ENCODE assay signal across 1 cellular context in the genomic region with DNA sequence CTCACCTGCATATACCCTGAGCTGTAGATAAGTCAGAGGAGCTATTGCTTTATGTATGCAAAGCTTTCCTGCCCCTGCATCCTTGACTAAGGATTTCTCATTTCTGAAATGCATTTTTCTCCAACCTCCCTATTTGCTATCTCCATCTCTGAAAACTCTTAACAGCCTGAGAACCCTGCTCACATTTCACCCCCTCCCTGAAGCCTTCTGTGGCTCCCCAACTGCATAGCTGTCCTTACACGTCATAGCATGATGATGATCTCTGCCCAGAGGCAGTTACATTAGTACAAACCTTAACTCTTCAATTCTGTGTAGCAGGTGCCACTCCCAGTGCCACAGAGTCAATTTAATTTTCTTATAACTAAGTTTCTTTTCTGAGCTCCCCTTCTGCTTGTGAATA.
TF ChIP-seq lines count a peak whose summit lies in the region.

No MANE protein-coding gene starts in this region.

TF ChIP-seq in HepG2, 621 proteins besides CTCF, POLR2A, EP300 and RAD21:
- TF ChIP-seq, protein P1, sequence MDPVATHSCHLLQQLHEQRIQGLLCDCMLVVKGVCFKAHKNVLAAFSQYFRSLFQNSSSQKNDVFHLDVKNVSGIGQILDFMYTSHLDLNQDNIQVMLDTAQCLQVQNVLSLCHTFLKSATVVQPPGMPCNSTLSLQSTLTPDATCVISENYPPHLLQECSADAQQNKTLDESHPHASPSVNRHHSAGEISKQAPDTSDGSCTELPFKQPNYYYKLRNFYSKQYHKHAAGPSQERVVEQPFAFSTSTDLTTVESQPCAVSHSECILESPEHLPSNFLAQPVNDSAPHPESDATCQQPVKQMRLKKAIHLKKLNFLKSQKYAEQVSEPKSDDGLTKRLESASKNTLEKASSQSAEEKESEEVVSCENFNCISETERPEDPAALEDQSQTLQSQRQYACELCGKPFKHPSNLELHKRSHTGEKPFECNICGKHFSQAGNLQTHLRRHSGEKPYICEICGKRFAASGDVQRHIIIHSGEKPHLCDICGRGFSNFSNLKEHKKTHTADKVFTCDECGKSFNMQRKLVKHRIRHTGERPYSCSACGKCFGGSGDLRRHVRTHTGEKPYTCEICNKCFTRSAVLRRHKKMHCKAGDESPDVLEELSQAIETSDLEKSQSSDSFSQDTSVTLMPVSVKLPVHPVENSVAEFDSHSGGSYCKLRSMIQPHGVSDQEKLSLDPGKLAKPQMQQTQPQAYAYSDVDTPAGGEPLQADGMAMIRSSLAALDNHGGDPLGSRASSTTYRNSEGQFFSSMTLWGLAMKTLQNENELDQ (CRISPR knock-in tag; IDR thresholded peaks at IDR 0.05; ENCODE audit: borderline replicate concordance) = no peak
- TF ChIP-seq, protein P2, sequence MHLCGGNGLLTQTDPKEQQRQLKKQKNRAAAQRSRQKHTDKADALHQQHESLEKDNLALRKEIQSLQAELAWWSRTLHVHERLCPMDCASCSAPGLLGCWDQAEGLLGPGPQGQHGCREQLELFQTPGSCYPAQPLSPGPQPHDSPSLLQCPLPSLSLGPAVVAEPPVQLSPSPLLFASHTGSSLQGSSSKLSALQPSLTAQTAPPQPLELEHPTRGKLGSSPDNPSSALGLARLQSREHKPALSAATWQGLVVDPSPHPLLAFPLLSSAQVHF (CRISPR knock-in tag; IDR thresholded peaks at IDR 0.05) = no peak
- TF ChIP-seq PBX2 (CRISPR knock-in tag; IDR thresholded peaks at IDR 0.05) (no peak), ZNF232 (CRISPR knock-in tag; IDR thresholded peaks at IDR 0.05; ENCODE audit: borderline replicate concordance) (no peak), XRCC5 (optimal IDR thresholded peaks at IDR 0.05; ENCODE audit: low read length) (no peak), ZNF350 (CRISPR knock-in tag; IDR thresholded peaks at IDR 0.05; ENCODE audit: borderline replicate concordance, low read depth) (no peak), GLI4 (CRISPR knock-in tag; IDR thresholded peaks at IDR 0.05; ENCODE audit: borderline replicate concordance) (no peak), ZNF839 (CRISPR knock-in tag; IDR thresholded peaks at IDR 0.05; ENCODE audit: borderline replicate concordance) (no peak), CEBPG (CRISPR knock-in tag; IDR thresholded peaks at IDR 0.05) (no peak), ZNF234 (CRISPR knock-in tag; conservative IDR thresholded peaks at IDR 0.05) (no peak), ZNF468 (CRISPR knock-in tag; IDR thresholded peaks at IDR 0.05) (no peak), SYNCRIP (IDR thresholded peaks at IDR 0.05; ENCODE audit: insufficient read depth, low read depth, low read length) (no peak)
